ENCODE assay signal across 20 cellular contexts in genomic region chr20:18190466-18191233, GRCh38. TPM values are rescaled to one million over a fixed set of nuclear protein-coding genes. Genes with fewer than 3 reads are reported as not detected.
DNase-seq lines count a peak whose midpoint lies in the region; ATAC-seq and TF ChIP-seq lines count a peak whose summit lies in the region.
"Had no signal": no experiment of that assay in that cellular context is flagged by ENCODE, and none has a peak within 500 bp of the region (broad histone marks: within the 10 kb centered on the region; RNA-seq: fewer than 3 reads in every experiment).

No MANE protein-coding gene starts in this region.

- ATAC-seq in activated T-cell treated with anti-CD3 and anti-CD28 coated beads, Interleukin-2, amount 50 U/mL, for 4 hours = no peak
- ATAC-seq in GM18858 (IDR thresholded peaks at IDR 0.05; ENCODE audit: unreplicated experiment) = no peak
- ATAC-seq: Panc1; right cardiac atrium; stimulated activated naive B cell treated with anti-CD40 and anti-IgM and Interleukin-4, amounts not matched to agents 10 μg/mL and 1 μg/mL and 100 μg/mL, for 72 hours had no signal

- H3K4me3 ChIP-seq in retinal pigment epithelial cell (ENCODE audit: low read length) = no peak overlapping the region
- H3K4me3 ChIP-seq: lung had no signal

- H3K27ac ChIP-seq in epithelial cell of prostate = peak overlapping the region; percentile 19
- H3K27ac ChIP-seq: HL-60 had no signal

- H3K4me1 Mint-ChIP-seq in activated T-cell treated with anti-CD3 and anti-CD28 coated beads, Interleukin-2, amount 50 U/mL, for 24 hours (ENCODE audit: low read depth) = no peaks in the 10 kb centered on the region
- H3K4me1 Mint-ChIP-seq in activated T-cell treated with anti-CD3 and anti-CD28 coated beads, Interleukin-2, amount 50 U/mL, for 4 hours (ENCODE audit: low read depth) = no peaks in the 10 kb centered on the region
- H3K4me1 Mint-ChIP-seq in HFFc6 (ENCODE audit: low read depth) = peaks cover 11% of the 10 kb centered on the region; the same call in 1 of the 2 replicates
- H3K4me1 Mint-ChIP-seq: IgD-negative memory B cell; stimulated activated naive B cell treated with anti-CD40 and anti-IgM and Interleukin-4, amounts not matched to agents 10 μg/mL and 1 μg/mL and 100 μg/mL, for 72 hours had no signal

- no peak for DNase-seq in activated T-cell treated with anti-CD3 and anti-CD28 coated beads, Interleukin-2, amount 50 U/mL, for 24 hours
- DNase-seq in activated T-cell treated with anti-CD3 and anti-CD28 coated beads, Interleukin-2, amount 50 U/mL, for 4 hours = no peak
- DNase-seq in HFFc6 (peak; percentile 12), epithelial cell of prostate (ENCODE audit: low read depth, low spot score) (peak; percentile 16), retinal pigment epithelial cell (ENCODE audit: low read depth) (peak; percentile 1), superior temporal gyrus (ENCODE audit: extremely low spot score) (no peak), epidermal melanocyte (ENCODE audit: insufficient read length, low spot score) (no peak)
- DNase-seq: C1 segment of cervical spinal cord; cerebellar nuclear complex; effector CD8-positive, alpha-beta T cell; NCI-H187; NCI-H774; occipital lobe; right cardiac atrium; stimulated activated naive B cell treated with anti-CD40 and anti-IgM and Interleukin-4, amounts not matched to agents 10 μg/mL and 1 μg/mL and 100 μg/mL, for 72 hours had no signal

- H3K27me3 Mint-ChIP-seq in activated T-cell treated with anti-CD3 and anti-CD28 coated beads, Interleukin-2, amount 50 U/mL, for 24 hours = no peaks in the 10 kb centered on the region
- no peaks in the 10 kb centered on the region for H3K27me3 Mint-ChIP-seq in activated T-cell treated with anti-CD3 and anti-CD28 coated beads, Interleukin-2, amount 50 U/mL, for 4 hours (ENCODE audit: low read depth)
- H3K27me3 Mint-ChIP-seq in HFFc6 (ENCODE audit: insufficient read depth) = no peaks in the 10 kb centered on the region
- H3K27me3 Mint-ChIP-seq: IgD-negative memory B cell; stimulated activated naive B cell treated with anti-CD40 and anti-IgM and Interleukin-4, amounts not matched to agents 10 μg/mL and 1 μg/mL and 100 μg/mL, for 72 hours had no signal

- H3K36me3 Mint-ChIP-seq in activated T-cell treated with anti-CD3 and anti-CD28 coated beads, Interleukin-2, amount 50 U/mL, for 24 hours (ENCODE audit: low read depth) = peaks cover 54% of the 10 kb centered on the region
- H3K36me3 Mint-ChIP-seq in activated T-cell treated with anti-CD3 and anti-CD28 coated beads, Interleukin-2, amount 50 U/mL, for 4 hours (ENCODE audit: insufficient read depth) = peaks cover 24% of the 10 kb centered on the region
- H3K36me3 Mint-ChIP-seq in HFFc6 (ENCODE audit: low read depth) = no peaks in the 10 kb centered on the region

- no peak overlapping the region for H3K4me3 Mint-ChIP-seq in activated T-cell treated with anti-CD3 and anti-CD28 coated beads, Interleukin-2, amount 50 U/mL, for 24 hours
- no peak overlapping the region for H3K4me3 Mint-ChIP-seq in activated T-cell treated with anti-CD3 and anti-CD28 coated beads, Interleukin-2, amount 50 U/mL, for 4 hours
- H3K4me3 Mint-ChIP-seq in HFFc6 = no peak overlapping the region
- H3K4me3 Mint-ChIP-seq: IgD-negative memory B cell; stimulated activated naive B cell treated with anti-CD40 and anti-IgM and Interleukin-4, amounts not matched to agents 10 μg/mL and 1 μg/mL and 100 μg/mL, for 72 hours had no signal

- H3K9me3 Mint-ChIP-seq in activated T-cell treated with anti-CD3 and anti-CD28 coated beads, Interleukin-2, amount 50 U/mL, for 24 hours = no peaks in the 10 kb centered on the region
- H3K9me3 Mint-ChIP-seq in activated T-cell treated with anti-CD3 and anti-CD28 coated beads, Interleukin-2, amount 50 U/mL, for 4 hours = no peaks in the 10 kb centered on the region
- H3K9me3 Mint-ChIP-seq in HFFc6 = no peaks in the 10 kb centered on the region
- H3K9me3 Mint-ChIP-seq: IgD-negative memory B cell; stimulated activated naive B cell treated with anti-CD40 and anti-IgM and Interleukin-4, amounts not matched to agents 10 μg/mL and 1 μg/mL and 100 μg/mL, for 72 hours had no signal

- H3K27ac Mint-ChIP-seq in activated T-cell treated with anti-CD3 and anti-CD28 coated beads, Interleukin-2, amount 50 U/mL, for 24 hours = peak overlapping the region; percentile 45
- no peak overlapping the region for H3K27ac Mint-ChIP-seq in HFFc6
- H3K27ac Mint-ChIP-seq: IgD-negative memory B cell; stimulated activated naive B cell treated with anti-CD40 and anti-IgM and Interleukin-4, amounts not matched to agents 10 μg/mL and 1 μg/mL and 100 μg/mL, for 72 hours had no signal

- TF ChIP-seq CTCF in HFFc6 (IDR thresholded peaks at IDR 0.05) (no peak), retinal pigment epithelial cell (conservative IDR thresholded peaks at IDR 0.05; ENCODE audit: low read depth, low read length) (no peak)

RNA-seq across cellular contexts. Expression of gene KAT14, which starts 53.0 kb away (rescaled TPM):
- 10 to 100 TPM; 16.4 to 18.9 (median 18.0) TPM for total RNA-seq in activated T-cell treated with anti-CD3 and anti-CD28 coated beads, Interleukin-2, amount 50 U/mL, for 4 hours
- 10 to 100 TPM in 2 of 6 experiments, 1 to 10 TPM in 4; 8.9 to 10.3 (median 9.6) TPM for total RNA-seq in HFFc6 (2021; fragmentation: NEBNext Ultra II Directional; extraction: Animal tissue kit (Norgen Biotek cat#: 25700))

RNA-seq across cellular contexts. Expression of gene PET117, which starts 53.0 kb away (rescaled TPM):
- 10 to 100 TPM; 15.1 to 19.6 (median 15.6) TPM for total RNA-seq in activated T-cell treated with anti-CD3 and anti-CD28 coated beads, Interleukin-2, amount 50 U/mL, for 4 hours
- total RNA-seq in HFFc6 (2021; fragmentation: NEBNext Ultra II Directional; extraction: Animal tissue kit (Norgen Biotek cat#: 25700)) = 10 to 100 TPM in 5 of 6 experiments, 1 to 10 TPM in 1; 8.9 to 12.8 (median 11.8) TPM

Comparison
In these comparisons a context has a peak if more than half of its experiments do, and no peak if none do; other contexts are left out.
1. DNase-seq: peak in HFFc6 (single experiment), epithelial cell of prostate (single experiment) and retinal pigment epithelial cell (single experiment); none in activated T-cell treated with anti-CD3 and anti-CD28 coated beads, Interleukin-2, amount 50 U/mL, for 24 hours (single experiment), activated T-cell treated with anti-CD3 and anti-CD28 coated beads, Interleukin-2, amount 50 U/mL, for 4 hours (single experiment), superior temporal gyrus (single experiment) and epidermal melanocyte (single experiment).